ENCODE assay signal across 1 cellular context in the genomic region with DNA sequence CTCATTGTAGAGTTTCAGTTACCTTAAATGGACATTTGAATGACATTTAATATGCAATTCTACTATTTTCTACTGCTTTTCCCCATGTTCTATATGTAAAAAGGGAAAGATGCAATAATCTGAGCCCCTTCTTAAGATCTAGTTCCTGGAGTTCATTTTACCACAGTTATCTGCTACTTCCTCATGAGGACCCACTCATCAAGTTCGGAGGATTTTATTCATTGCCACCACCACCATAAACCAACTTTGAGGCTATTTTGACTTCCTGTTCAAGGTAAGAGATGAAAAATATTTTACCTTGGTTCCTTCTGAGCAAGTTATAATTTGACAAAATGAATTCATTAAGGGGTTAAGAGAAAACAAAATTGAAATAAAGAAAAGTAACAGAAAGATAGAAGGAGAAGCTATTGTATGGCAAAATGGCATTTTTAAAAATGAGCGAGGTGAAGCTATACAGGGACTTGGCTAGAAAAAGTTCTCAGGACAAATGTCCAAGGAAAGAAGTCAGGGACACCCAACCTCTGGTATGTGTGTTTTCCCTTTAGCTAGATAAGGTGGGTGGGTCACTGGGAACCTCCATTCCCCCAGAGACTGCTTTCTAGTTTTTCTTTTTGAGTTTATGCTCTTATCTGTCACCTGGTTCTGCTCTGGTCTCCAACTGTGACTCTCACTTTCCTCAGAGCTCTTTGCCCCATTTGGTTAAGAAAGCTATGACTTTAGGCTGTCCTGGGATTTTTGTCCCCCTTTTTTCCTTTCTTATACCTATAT.
A peak's percentile ranks its signal among the peaks of the same experiment; 100 is the strongest.
TF ChIP-seq lines count a peak whose summit lies in the region.

No MANE protein-coding gene starts in this region.

TF ChIP-seq in K562, 482 proteins besides CTCF, POLR2A, EP300 and RAD21 (continued from another document):
- TF ChIP-seq, protein P1, sequence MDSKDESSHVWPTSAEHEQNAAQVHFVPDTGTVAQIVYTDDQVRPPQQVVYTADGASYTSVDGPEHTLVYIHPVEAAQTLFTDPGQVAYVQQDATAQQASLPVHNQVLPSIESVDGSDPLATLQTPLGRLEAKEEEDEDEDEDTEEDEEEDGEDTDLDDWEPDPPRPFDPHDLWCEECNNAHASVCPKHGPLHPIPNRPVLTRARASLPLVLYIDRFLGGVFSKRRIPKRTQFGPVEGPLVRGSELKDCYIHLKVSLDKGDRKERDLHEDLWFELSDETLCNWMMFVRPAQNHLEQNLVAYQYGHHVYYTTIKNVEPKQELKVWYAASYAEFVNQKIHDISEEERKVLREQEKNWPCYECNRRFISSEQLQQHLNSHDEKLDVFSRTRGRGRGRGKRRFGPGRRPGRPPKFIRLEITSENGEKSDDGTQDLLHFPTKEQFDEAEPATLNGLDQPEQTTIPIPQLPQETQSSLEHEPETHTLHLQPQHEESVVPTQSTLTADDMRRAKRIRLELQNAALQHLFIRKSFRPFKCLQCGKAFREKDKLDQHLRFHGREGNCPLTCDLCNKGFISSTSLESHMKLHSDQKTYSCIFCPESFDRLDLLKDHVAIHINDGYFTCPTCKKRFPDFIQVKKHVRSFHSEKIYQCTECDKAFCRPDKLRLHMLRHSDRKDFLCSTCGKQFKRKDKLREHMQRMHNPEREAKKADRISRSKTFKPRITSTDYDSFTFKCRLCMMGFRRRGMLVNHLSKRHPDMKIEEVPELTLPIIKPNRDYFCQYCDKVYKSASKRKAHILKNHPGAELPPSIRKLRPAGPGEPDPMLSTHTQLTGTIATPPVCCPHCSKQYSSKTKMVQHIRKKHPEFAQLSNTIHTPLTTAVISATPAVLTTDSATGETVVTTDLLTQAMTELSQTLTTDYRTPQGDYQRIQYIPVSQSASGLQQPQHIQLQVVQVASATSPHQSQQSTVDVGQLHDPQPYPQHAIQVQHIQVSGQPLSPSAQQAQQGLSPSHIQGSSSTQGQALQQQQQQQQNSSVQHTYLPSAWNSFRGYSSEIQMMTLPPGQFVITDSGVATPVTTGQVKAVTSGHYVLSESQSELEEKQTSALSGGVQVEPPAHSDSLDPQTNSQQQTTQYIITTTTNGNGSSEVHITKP (IDR thresholded peaks at IDR 0.05; ENCODE audit: partially characterized antibody) = peak; percentile 26
- TF ChIP-seq, protein P2, sequence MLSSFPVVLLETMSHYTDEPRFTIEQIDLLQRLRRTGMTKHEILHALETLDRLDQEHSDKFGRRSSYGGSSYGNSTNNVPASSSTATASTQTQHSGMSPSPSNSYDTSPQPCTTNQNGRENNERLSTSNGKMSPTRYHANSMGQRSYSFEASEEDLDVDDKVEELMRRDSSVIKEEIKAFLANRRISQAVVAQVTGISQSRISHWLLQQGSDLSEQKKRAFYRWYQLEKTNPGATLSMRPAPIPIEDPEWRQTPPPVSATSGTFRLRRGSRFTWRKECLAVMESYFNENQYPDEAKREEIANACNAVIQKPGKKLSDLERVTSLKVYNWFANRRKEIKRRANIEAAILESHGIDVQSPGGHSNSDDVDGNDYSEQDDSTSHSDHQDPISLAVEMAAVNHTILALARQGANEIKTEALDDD (IDR thresholded peaks at IDR 0.05) = peak; percentile 43; the same call in 1 of the 2 replicates
- no peak for TF ChIP-seq ZNF12 (CRISPR knock-in tag; IDR thresholded peaks at IDR 0.05)
- TF ChIP-seq SMAD2 (IDR thresholded peaks at IDR 0.05; ENCODE audit: low read depth, low read length) = no peak
- TF ChIP-seq FOXA3 (CRISPR knock-in tag; conservative IDR thresholded peaks at IDR 0.05 in 1 of 2, IDR thresholded peaks at IDR 0.05 in 1 of 2) = 0 out of 4 replicates have a peak, but pooled peaks of 1 of the 2 experiments have one; percentile 11
- TF ChIP-seq CBFA2T3 (IDR thresholded peaks at IDR 0.05) = peak; percentile 53
- 0 out of 2 replicates have a peak, but pooled peaks have one; percentile 12 for TF ChIP-seq SMARCE1 (IDR thresholded peaks at IDR 0.05)
- TF ChIP-seq, protein P3, sequence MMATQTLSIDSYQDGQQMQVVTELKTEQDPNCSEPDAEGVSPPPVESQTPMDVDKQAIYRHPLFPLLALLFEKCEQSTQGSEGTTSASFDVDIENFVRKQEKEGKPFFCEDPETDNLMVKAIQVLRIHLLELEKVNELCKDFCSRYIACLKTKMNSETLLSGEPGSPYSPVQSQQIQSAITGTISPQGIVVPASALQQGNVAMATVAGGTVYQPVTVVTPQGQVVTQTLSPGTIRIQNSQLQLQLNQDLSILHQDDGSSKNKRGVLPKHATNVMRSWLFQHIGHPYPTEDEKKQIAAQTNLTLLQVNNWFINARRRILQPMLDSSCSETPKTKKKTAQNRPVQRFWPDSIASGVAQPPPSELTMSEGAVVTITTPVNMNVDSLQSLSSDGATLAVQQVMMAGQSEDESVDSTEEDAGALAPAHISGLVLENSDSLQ (IDR thresholded peaks at IDR 0.05) = peak; percentile 15; the same call in 1 of the 2 replicates
- TF ChIP-seq, protein P4, sequence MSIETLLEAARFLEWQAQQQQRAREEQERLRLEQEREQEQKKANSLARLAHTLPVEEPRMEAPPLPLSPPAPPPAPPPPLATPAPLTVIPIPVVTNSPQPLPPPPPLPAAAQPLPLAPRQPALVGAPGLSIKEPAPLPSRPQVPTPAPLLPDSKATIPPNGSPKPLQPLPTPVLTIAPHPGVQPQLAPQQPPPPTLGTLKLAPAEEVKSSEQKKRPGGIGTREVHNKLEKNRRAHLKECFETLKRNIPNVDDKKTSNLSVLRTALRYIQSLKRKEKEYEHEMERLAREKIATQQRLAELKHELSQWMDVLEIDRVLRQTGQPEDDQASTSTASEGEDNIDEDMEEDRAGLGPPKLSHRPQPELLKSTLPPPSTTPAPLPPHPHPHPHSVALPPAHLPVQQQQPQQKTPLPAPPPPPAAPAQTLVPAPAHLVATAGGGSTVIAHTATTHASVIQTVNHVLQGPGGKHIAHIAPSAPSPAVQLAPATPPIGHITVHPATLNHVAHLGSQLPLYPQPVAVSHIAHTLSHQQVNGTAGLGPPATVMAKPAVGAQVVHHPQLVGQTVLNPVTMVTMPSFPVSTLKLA (conservative IDR thresholded peaks at IDR 0.05) = no peak
- peak; percentile 63 for TF ChIP-seq ARID1B (IDR thresholded peaks at IDR 0.05)
- TF ChIP-seq, protein P5, sequence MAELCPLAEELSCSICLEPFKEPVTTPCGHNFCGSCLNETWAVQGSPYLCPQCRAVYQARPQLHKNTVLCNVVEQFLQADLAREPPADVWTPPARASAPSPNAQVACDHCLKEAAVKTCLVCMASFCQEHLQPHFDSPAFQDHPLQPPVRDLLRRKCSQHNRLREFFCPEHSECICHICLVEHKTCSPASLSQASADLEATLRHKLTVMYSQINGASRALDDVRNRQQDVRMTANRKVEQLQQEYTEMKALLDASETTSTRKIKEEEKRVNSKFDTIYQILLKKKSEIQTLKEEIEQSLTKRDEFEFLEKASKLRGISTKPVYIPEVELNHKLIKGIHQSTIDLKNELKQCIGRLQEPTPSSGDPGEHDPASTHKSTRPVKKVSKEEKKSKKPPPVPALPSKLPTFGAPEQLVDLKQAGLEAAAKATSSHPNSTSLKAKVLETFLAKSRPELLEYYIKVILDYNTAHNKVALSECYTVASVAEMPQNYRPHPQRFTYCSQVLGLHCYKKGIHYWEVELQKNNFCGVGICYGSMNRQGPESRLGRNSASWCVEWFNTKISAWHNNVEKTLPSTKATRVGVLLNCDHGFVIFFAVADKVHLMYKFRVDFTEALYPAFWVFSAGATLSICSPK (IDR thresholded peaks at IDR 0.05; ENCODE audit: borderline replicate concordance) = 0 out of 2 replicates have a peak, but pooled peaks have one; percentile 15
- TF ChIP-seq, protein P6, sequence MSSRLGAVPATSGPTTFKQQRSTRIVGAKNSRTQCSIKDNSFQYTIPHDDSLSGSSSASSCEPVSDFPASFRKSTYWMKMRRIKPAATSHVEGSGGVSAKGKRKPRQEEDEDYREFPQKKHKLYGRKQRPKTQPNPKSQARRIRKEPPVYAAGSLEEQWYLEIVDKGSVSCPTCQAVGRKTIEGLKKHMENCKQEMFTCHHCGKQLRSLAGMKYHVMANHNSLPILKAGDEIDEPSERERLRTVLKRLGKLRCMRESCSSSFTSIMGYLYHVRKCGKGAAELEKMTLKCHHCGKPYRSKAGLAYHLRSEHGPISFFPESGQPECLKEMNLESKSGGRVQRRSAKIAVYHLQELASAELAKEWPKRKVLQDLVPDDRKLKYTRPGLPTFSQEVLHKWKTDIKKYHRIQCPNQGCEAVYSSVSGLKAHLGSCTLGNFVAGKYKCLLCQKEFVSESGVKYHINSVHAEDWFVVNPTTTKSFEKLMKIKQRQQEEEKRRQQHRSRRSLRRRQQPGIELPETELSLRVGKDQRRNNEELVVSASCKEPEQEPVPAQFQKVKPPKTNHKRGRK (tag; IDR thresholded peaks at IDR 0.05) = no peak
- no peak for TF ChIP-seq ZNF316 (IDR thresholded peaks at IDR 0.05)
- TF ChIP-seq CSDE1 (IDR thresholded peaks at IDR 0.05) = 0 out of 4 replicates have a peak, but pooled peaks of 1 of the 2 experiments have one; percentile 37
- peak; percentile 58; the same call in 1 of the 2 replicates for TF ChIP-seq DPF2 (IDR thresholded peaks at IDR 0.05)
- no peak for TF ChIP-seq CHCHD3 (CRISPR knock-in tag; IDR thresholded peaks at IDR 0.05)
- TF ChIP-seq FOXJ3 (CRISPR knock-in tag; IDR thresholded peaks at IDR 0.05) = no peak
- TF ChIP-seq CBFA2T2 (conservative IDR thresholded peaks at IDR 0.05) = peak; percentile 13; the same call in 1 of the 2 replicates
- no peak for TF ChIP-seq ETV6 (IDR thresholded peaks at IDR 0.05; ENCODE audit: borderline replicate concordance in 1 of 2, low read depth in 2 of 2, low read length in 1 of 2)
- no peak for TF ChIP-seq ETV6 (CRISPR knock-in tag; IDR thresholded peaks at IDR 0.05; ENCODE audit: borderline replicate concordance)
- 0 out of 4 replicates have a peak, but pooled peaks of 1 of the 2 experiments have one; percentile 6 for TF ChIP-seq TEAD1 (CRISPR knock-in tag; IDR thresholded peaks at IDR 0.05)
- TF ChIP-seq, protein P7, sequence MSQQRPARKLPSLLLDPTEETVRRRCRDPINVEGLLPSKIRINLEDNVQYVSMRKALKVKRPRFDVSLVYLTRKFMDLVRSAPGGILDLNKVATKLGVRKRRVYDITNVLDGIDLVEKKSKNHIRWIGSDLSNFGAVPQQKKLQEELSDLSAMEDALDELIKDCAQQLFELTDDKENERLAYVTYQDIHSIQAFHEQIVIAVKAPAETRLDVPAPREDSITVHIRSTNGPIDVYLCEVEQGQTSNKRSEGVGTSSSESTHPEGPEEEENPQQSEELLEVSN (IDR thresholded peaks at IDR 0.05; ENCODE audit: borderline replicate concordance in 1 of 2, extremely low read depth in 1 of 2, insufficient read depth in 1 of 2, insufficient read length in 1 of 2, low read depth in 1 of 2, low read length in 1 of 2, poor library complexity in 1 of 2, severe bottlenecking in 1 of 2) = no peak
- TF ChIP-seq SOX6 (IDR thresholded peaks at IDR 0.05) = no peak
- peak; percentile 50 for TF ChIP-seq TEAD4 (IDR thresholded peaks at IDR 0.05; ENCODE audit: low read length)
- TF ChIP-seq TEAD4 (CRISPR knock-in tag; IDR thresholded peaks at IDR 0.05; ENCODE audit: borderline replicate concordance) = no peak
- TF ChIP-seq TAL1 (IDR thresholded peaks at IDR 0.05) = peak; percentile 24; the same call in 1 of the 2 replicates
